Comparison of ENCODE assay signal across 19 cellular contexts in the genomic region with DNA sequence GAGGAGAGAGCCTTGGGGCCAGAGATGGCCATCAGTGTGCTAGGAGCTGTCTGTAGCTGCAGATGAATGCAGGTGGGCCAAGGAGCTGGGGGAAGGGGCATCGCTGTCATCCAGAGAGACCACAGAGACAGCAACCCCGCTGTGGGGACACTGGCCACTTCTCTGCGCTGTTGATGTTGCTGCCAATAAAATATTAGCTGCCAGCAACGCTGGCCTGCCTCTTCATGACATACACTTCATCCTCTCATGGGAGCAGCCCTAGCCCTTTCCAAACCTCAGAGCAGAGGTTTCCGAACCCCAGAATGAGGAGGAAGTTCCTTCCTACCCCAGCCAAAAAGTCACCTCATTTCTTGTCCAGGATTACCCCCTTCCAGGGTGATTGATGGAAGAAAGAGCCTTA.
DNase-seq lines count a peak whose midpoint lies in the region; ATAC-seq and TF ChIP-seq lines count a peak whose summit lies in the region.
"Had no signal": no experiment of that assay in that cellular context is flagged by ENCODE, and none has a peak within 500 bp of the region (broad histone marks: within the 10 kb centered on the region; RNA-seq: fewer than 3 reads in every experiment).

No MANE protein-coding gene starts in this region.

- intact Hi-C loops in esophagus muscularis mucosa (cut with DNase I): no loop called here
- intact Hi-C loops in left ventricle myocardium superior (cut with micrococcal nuclease): no loop called here

- H3K27ac Mint-ChIP-seq in neural crest cell (ENCODE audit: unreplicated experiment): peak overlapping the region; percentile 50
- H3K27ac Mint-ChIP-seq: B cell; CD4-positive, CD25-positive, alpha-beta regulatory T cell had no signal

- TF ChIP-seq CTCF in esophagus muscularis mucosa (IDR thresholded peaks at IDR 0.05): no peak
- TF ChIP-seq CTCF in neural crest cell (conservative IDR thresholded peaks at IDR 0.05): no peak

- H3K4me1 ChIP-seq in esophagus muscularis mucosa (peaks cover 20 to 45% (median 29%) of the 10 kb centered on the region in 4 donors), stomach smooth muscle (ENCODE audit: control insufficient read depth, insufficient read depth, low read length) (peaks cover 29% of the 10 kb centered on the region)
- H3K4me1 ChIP-seq: Caco-2, HAP-1, SJSA1 had no signal

- H3K27ac ChIP-seq in esophagus muscularis mucosa (replicated peaks in 1 of 4): peak overlapping the region in 3 of 4 donors; percentile 55 to 59 (median 58)
- peak overlapping the region; percentile 73 for H3K27ac ChIP-seq in stomach smooth muscle (ENCODE audit: low read length)
- H3K27ac ChIP-seq: RWPE1, SJSA1 had no signal

- no peak for TF ChIP-seq EP300 in esophagus muscularis mucosa (IDR thresholded peaks at IDR 0.05)

- H3K9ac ChIP-seq in stomach smooth muscle (ENCODE audit: low read length in 2 of 2): no peak overlapping the region

- no peaks in the 10 kb centered on the region for H3K4me1 Mint-ChIP-seq in neural crest cell
- H3K4me1 Mint-ChIP-seq: B cell; CD4-positive, CD25-positive, alpha-beta regulatory T cell had no signal

- H3K4me3 ChIP-seq in esophagus muscularis mucosa: no peak overlapping the region
- no peak overlapping the region for H3K4me3 ChIP-seq in stomach smooth muscle (ENCODE audit: low read length in 2 of 2)
- H3K4me3 ChIP-seq: HAP-1, SJSA1 had no signal

- 85% methylated on average over 5 of the region's 5 CpGs for WGBS in esophagus muscularis mucosa

- no peak for DNase-seq in esophagus muscularis mucosa (ENCODE audit: extremely low spot score)
- peak; percentile 40 for DNase-seq in left ventricle myocardium superior
- DNase-seq in neural crest cell (ENCODE audit: low read depth, low spot score): no peak
- no peak for DNase-seq in GM19240 (ENCODE audit: insufficient read length, low spot score)
- no peak for DNase-seq in stimulated activated CD4-positive, alpha-beta T cell treated with anti-CD3 and anti-CD28 coated beads, Interleukin-4, amount 100 ng/mL, for 24 hours
- no peak for DNase-seq in NCI-H345 (lab: John Stamatoyannopoulos, UW)
- DNase-seq: Caco-2; CD4-positive, CD25-positive, alpha-beta regulatory T cell; DMS153; NCI-H1417 treated with DMSO at 0.1 percent for 48 hours; NCI-H1930; NCI-H2171; NCI-H446 treated with DMSO at 0.1 percent for 48 hours had no signal

- no peak overlapping the region for H3K4me3 Mint-ChIP-seq in neural crest cell
- H3K4me3 Mint-ChIP-seq: B cell; CD4-positive, CD25-positive, alpha-beta regulatory T cell had no signal

- no peaks in the 10 kb centered on the region for H3K27me3 ChIP-seq in esophagus muscularis mucosa
- H3K27me3 ChIP-seq in stomach smooth muscle (ENCODE audit: control insufficient read depth in 1 of 2, insufficient read depth in 2 of 2, low read length in 2 of 2): no peaks in the 10 kb centered on the region
- H3K27me3 ChIP-seq: SJSA1 had no signal

- peaks cover 4% of the 10 kb centered on the region for H3K9me3 Mint-ChIP-seq in neural crest cell

- H3K9me3 ChIP-seq in esophagus muscularis mucosa (no peaks in the 10 kb centered on the region), stomach smooth muscle (ENCODE audit: control insufficient read depth in 2 of 2, low read length in 2 of 2) (no peaks in the 10 kb centered on the region)

- peaks cover 17% of the 10 kb centered on the region for H3K36me3 Mint-ChIP-seq in neural crest cell (ENCODE audit: low read depth)
- H3K36me3 Mint-ChIP-seq: CD4-positive, CD25-positive, alpha-beta regulatory T cell had no signal

- H3K36me3 ChIP-seq in esophagus muscularis mucosa: peaks cover 5 to 84% (median 37%) of the 10 kb centered on the region in 4 donors
- H3K36me3 ChIP-seq in stomach smooth muscle (ENCODE audit: control insufficient read depth in 2 of 2, insufficient read depth in 2 of 2, low read length in 2 of 2): peaks cover 14 to 22% of the 10 kb centered on the region in 2 donors
- H3K36me3 ChIP-seq: HAP-1 had no signal

- ATAC-seq in left ventricle myocardium superior: peak; percentile 76
- ATAC-seq in GM21619 (IDR thresholded peaks at IDR 0.05; ENCODE audit: unreplicated experiment): no peak

- no peaks in the 10 kb centered on the region for H3K27me3 Mint-ChIP-seq in neural crest cell (ENCODE audit: low read depth)
- H3K27me3 Mint-ChIP-seq: B cell had no signal

- TF ChIP-seq POLR2A in esophagus muscularis mucosa (IDR thresholded peaks at IDR 0.05; ENCODE audit: low read depth): no peak
